ENCODE assay signal across 8 cellular contexts in genomic region chr5:56481147-56481997, GRCh38.
A peak's percentile ranks its signal among the peaks of the same experiment; 100 is the strongest.
DNase-seq lines count a peak whose midpoint lies in the region; ATAC-seq and TF ChIP-seq lines count a peak whose summit lies in the region.

No MANE protein-coding gene starts in this region.

- no peaks in the 10 kb centered on the region for H3K9me3 Mint-ChIP-seq in CD4-positive, alpha-beta T cell
- H3K9me3 Mint-ChIP-seq in HFFc6: no peaks in the 10 kb centered on the region
- H3K9me3 Mint-ChIP-seq in T-helper 2 cell treated with Interferon-gamma antibody and Interleukin-4, amounts not matched to agents 5 μg/mL and 100 μg/mL, for 36 hours: peaks cover 6% of the 10 kb centered on the region
- H3K9me3 Mint-ChIP-seq in chondrocyte (ENCODE audit: low read depth): no peaks in the 10 kb centered on the region

- CTCF ChIA-PET in CD4-positive, alpha-beta T cell (lab: Charles Lee): interaction anchor here (0.9 to 1.0 kb wide), 3 partner anchors 30 to 388 kb away, joined by 3 read pairs; no protein-coding TSS in a partner anchor

- ATAC-seq in CD4-positive, alpha-beta T cell (ENCODE audit: poor library complexity): peak; percentile 16
- no peak for ATAC-seq in GM19467 (IDR thresholded peaks at IDR 0.05; ENCODE audit: unreplicated experiment)

- H3K27me3 Mint-ChIP-seq in CD4-positive, alpha-beta T cell: no peaks in the 10 kb centered on the region
- H3K27me3 Mint-ChIP-seq in HFFc6 (ENCODE audit: insufficient read depth): peaks cover 7% of the 10 kb centered on the region; the same call in 1 of the 2 replicates
- H3K27me3 Mint-ChIP-seq in T-helper 2 cell treated with Interferon-gamma antibody and Interleukin-4, amounts not matched to agents 5 μg/mL and 100 μg/mL, for 36 hours (ENCODE audit: low read depth): no peaks in the 10 kb centered on the region
- H3K27me3 Mint-ChIP-seq in chondrocyte (ENCODE audit: low read depth): no peaks in the 10 kb centered on the region

- H3K27ac Mint-ChIP-seq in CD4-positive, alpha-beta T cell: peak overlapping the region; percentile 89
- H3K27ac Mint-ChIP-seq in HFFc6: peak overlapping the region; percentile 38
- H3K27ac Mint-ChIP-seq in T-helper 2 cell treated with Interferon-gamma antibody and Interleukin-4, amounts not matched to agents 5 μg/mL and 100 μg/mL, for 36 hours: peak overlapping the region; percentile 85
- H3K27ac Mint-ChIP-seq in chondrocyte (ENCODE audit: unreplicated experiment): peak overlapping the region; percentile 73

- no peaks in the 10 kb centered on the region for H3K27me3 ChIP-seq in CD4-positive, alpha-beta T cell (ENCODE audit: control insufficient read depth, insufficient read depth, low read length)
- H3K27me3 ChIP-seq in layer of hippocampus (ENCODE audit: control insufficient read depth, insufficient read depth, low read length): no peaks in the 10 kb centered on the region

- H3K36me3 Mint-ChIP-seq in CD4-positive, alpha-beta T cell (ENCODE audit: low read depth): no peaks in the 10 kb centered on the region
- no peaks in the 10 kb centered on the region for H3K36me3 Mint-ChIP-seq in HFFc6 (ENCODE audit: low read depth)
- H3K36me3 Mint-ChIP-seq in T-helper 2 cell treated with Interferon-gamma antibody and Interleukin-4, amounts not matched to agents 5 μg/mL and 100 μg/mL, for 36 hours (ENCODE audit: low read depth): no peaks in the 10 kb centered on the region
- no peaks in the 10 kb centered on the region for H3K36me3 Mint-ChIP-seq in chondrocyte (ENCODE audit: low read depth)

- peak overlapping the region; percentile 94 for H3K4me3 Mint-ChIP-seq in CD4-positive, alpha-beta T cell
- H3K4me3 Mint-ChIP-seq in HFFc6 (peak overlapping the region; percentile 88), chondrocyte (ENCODE audit: unreplicated experiment) (peak overlapping the region; percentile 80)
- H3K4me3 Mint-ChIP-seq in T-helper 2 cell treated with Interferon-gamma antibody and Interleukin-4, amounts not matched to agents 5 μg/mL and 100 μg/mL, for 36 hours: peak overlapping the region; percentile 83

- peak; percentile 46 for TF ChIP-seq CTCF in CD4-positive, alpha-beta T cell (IDR thresholded peaks at IDR 0.05)
- TF ChIP-seq CTCF in HFFc6 (IDR thresholded peaks at IDR 0.05) (peak; percentile 59), chondrocyte (IDR thresholded peaks at IDR 0.05) (peak; percentile 78)

- POLR2A ChIA-PET in CD4-positive, alpha-beta T cell (lab: Charles Lee): interaction anchor here (0.8 to 3.7 kb wide), 15 partner anchors 8 to 357 kb away, joined by 3 to 27 read pairs (median 4); partner anchors contain the start of gene MAP3K1

- H3K9me3 ChIP-seq in CD4-positive, alpha-beta T cell (ENCODE audit: control insufficient read depth, low read length): no peaks in the 10 kb centered on the region

- intact Hi-C loops in CD4-positive, alpha-beta T cell (cut with DNase I, micrococcal nuclease): loop anchor here (2.0 to 5.0 kb wide), 4 partner anchors 157 to 356 kb away; partner anchors contain the start of gene MAP3K1 (in 1 of the 2)

- peak in 9 of 10 experiments; percentile 11 to 62 (median 34) for DNase-seq in CD4-positive, alpha-beta T cell
- DNase-seq in HFFc6 (no peak), chondrocyte (ENCODE audit: low spot score) (no peak), NCI-H2029 (lab: John Stamatoyannopoulos, UW) (no peak)
- peak; percentile 18 for DNase-seq in T-helper 2 cell treated with Interferon-gamma antibody and Interleukin-4, amounts not matched to agents 5 μg/mL and 100 μg/mL, for 36 hours (ENCODE audit: low spot score)
- DNase-seq in stimulated activated CD4-positive, alpha-beta T cell treated with anti-CD3 and anti-CD28 coated beads, Interleukin-2, amount 100 ng/mL, for 24 hours: peak; percentile 38 to 45

- peaks cover 52% of the 10 kb centered on the region for H3K4me1 Mint-ChIP-seq in CD4-positive, alpha-beta T cell (ENCODE audit: low read depth)
- H3K4me1 Mint-ChIP-seq in HFFc6 (ENCODE audit: low read depth) (peaks cover 24% of the 10 kb centered on the region), chondrocyte (ENCODE audit: low read depth) (peaks cover 31% of the 10 kb centered on the region)
- H3K4me1 Mint-ChIP-seq in T-helper 2 cell treated with Interferon-gamma antibody and Interleukin-4, amounts not matched to agents 5 μg/mL and 100 μg/mL, for 36 hours (ENCODE audit: low read depth): peaks cover 43% of the 10 kb centered on the region

- peak overlapping the region; percentile 80 for H3K27ac ChIP-seq in CD4-positive, alpha-beta T cell (ENCODE audit: low read depth, low read length)
- peak overlapping the region; percentile 62 for H3K27ac ChIP-seq in layer of hippocampus (ENCODE audit: low read depth, low read length)

Comparison
In these comparisons a context has a peak if more than half of its experiments do, and no peak if none do; other contexts are left out.
1. DNase-seq: peak in CD4-positive, alpha-beta T cell (9 of 10), T-helper 2 cell treated with Interferon-gamma antibody and Interleukin-4, amounts not matched to agents 5 μg/mL and 100 μg/mL, for 36 hours (single experiment) and stimulated activated CD4-positive, alpha-beta T cell treated with anti-CD3 and anti-CD28 coated beads, Interleukin-2, amount 100 ng/mL, for 24 hours (2 of 2); none in HFFc6 (single experiment), chondrocyte (single experiment) and NCI-H2029 (single experiment).
2. H3K27ac Mint-ChIP-seq: peak in every context shown above with its lines; median percentile 89 in CD4-positive, alpha-beta T cell; 85 in T-helper 2 cell treated with Interferon-gamma antibody and Interleukin-4, amounts not matched to agents 5 μg/mL and 100 μg/mL, for 36 hours; 73 in chondrocyte; 38 in HFFc6.
3. Peak in every context shown above with its lines, with median percentiles within 50 percentile points of each other: H3K4me3 Mint-ChIP-seq and CTCF ChIP-seq.